Comparison of ENCODE assay signal across 1 cellular context in the genomic region with DNA sequence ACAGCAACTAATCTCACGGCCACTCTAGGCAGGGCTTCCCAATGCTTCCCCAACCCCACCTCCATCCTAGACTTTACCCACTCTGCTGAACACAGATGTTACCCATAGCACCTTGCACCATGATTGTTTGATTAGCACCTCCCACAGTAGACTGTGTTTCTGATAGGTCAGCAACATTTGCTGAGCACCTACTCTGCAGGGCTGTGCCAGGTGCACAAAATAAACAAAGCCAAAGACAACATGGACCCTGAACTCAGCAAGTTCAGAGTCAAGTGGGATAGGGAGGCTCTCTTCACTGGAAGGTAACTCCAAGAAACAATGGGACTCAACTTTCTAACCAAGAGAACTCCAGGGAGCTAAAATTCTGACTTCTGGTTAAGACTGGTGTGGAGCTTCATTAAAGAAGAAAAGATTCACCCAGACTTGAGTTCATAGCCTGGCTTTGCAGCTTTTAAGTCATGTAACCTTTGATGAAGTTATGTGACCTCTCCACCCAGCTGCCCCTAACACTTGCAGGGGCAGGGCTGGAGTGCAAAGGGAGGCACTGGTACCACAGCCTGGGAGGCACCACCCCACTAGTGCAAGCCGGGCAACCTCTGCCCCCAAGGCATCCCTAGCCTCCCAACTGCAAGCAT.
TF ChIP-seq lines count a peak whose summit lies in the region.

No MANE protein-coding gene starts in this region.

TF ChIP-seq in liver, 16 proteins besides CTCF, POLR2A, EP300 and RAD21 (continued from another document):
- TF ChIP-seq, protein P1, sequence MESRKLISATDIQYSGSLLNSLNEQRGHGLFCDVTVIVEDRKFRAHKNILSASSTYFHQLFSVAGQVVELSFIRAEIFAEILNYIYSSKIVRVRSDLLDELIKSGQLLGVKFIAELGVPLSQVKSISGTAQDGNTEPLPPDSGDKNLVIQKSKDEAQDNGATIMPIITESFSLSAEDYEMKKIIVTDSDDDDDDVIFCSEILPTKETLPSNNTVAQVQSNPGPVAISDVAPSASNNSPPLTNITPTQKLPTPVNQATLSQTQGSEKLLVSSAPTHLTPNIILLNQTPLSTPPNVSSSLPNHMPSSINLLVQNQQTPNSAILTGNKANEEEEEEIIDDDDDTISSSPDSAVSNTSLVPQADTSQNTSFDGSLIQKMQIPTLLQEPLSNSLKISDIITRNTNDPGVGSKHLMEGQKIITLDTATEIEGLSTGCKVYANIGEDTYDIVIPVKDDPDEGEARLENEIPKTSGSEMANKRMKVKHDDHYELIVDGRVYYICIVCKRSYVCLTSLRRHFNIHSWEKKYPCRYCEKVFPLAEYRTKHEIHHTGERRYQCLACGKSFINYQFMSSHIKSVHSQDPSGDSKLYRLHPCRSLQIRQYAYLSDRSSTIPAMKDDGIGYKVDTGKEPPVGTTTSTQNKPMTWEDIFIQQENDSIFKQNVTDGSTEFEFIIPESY (IDR thresholded peaks at IDR 0.05): peak; percentile 85
